29 cellular contexts compared by ENCODE assay signal in genomic region chr3:170059447-170059846, GRCh38.
"Had no signal": no experiment of that assay in that cellular context is flagged by ENCODE, and none has a peak within 500 bp of the region (broad histone marks: within the 10 kb centered on the region; RNA-seq: fewer than 3 reads in every experiment).

No MANE protein-coding gene starts in this region.

- H3K36me3 ChIP-seq: gastrocnemius medialis, pancreas, right lobe of liver, thoracic aorta, tibial nerve, upper lobe of left lung had no signal

- H3K4me1 Mint-ChIP-seq: neural crest cell had no signal

- H3K4me3 Mint-ChIP-seq: dendritic cell treated with granulocyte-macrophage colony-stimulating factor and Interleukin-4, amounts not matched to agents 40 ng/mL and 50 ng/mL, for 4 days; endodermal cell; memory B cell; naive B cell; neural crest cell; stimulated activated naive B cell treated with anti-CD40 and anti-IgM and Interleukin-4, amounts not matched to agents 10 μg/mL and 1 μg/mL and 100 μg/mL, for 72 hours; stimulated activated naive CD8-positive, alpha-beta T cell treated with anti-CD3 and anti-CD28 coated beads, Interleukin-15, Interleukin-2, amounts not matched to agents 100 ng/mL and 50 ng/mL, for 24 hours had no signal

- H3K9me3 ChIP-seq: gastrocnemius medialis, mucosa of descending colon, neutrophil, pancreas, right lobe of liver, thoracic aorta, upper lobe of left lung had no signal

- H3K4me3 ChIP-seq: gastrocnemius medialis, lung, mucosa of descending colon, pancreas, right lobe of liver, thoracic aorta, tibial nerve, upper lobe of left lung had no signal

- H3K27ac Mint-ChIP-seq: dendritic cell treated with granulocyte-macrophage colony-stimulating factor and Interleukin-4, amounts not matched to agents 40 ng/mL and 50 ng/mL, for 4 days; endodermal cell; memory B cell; stimulated activated naive B cell treated with anti-CD40 and anti-IgM and Interleukin-4, amounts not matched to agents 10 μg/mL and 1 μg/mL and 100 μg/mL, for 72 hours; stimulated activated naive CD8-positive, alpha-beta T cell treated with anti-CD3 and anti-CD28 coated beads, Interleukin-15, Interleukin-2, amounts not matched to agents 100 ng/mL and 50 ng/mL, for 24 hours had no signal

- H3K27me3 ChIP-seq: gastrocnemius medialis, neutrophil, pancreas, right lobe of liver, tibial nerve, upper lobe of left lung had no signal

- H3K27me3 Mint-ChIP-seq: dendritic cell treated with granulocyte-macrophage colony-stimulating factor and Interleukin-4, amounts not matched to agents 40 ng/mL and 50 ng/mL, for 4 days; memory B cell; naive B cell; natural killer cell treated with Interleukin-12 subunit alpha and Interleukin-12 subunit beta and Interleukin-15 and Interleukin-18, amount 100 ng/mL, for 72 hours; progenitor cell of endocrine pancreas; stimulated activated naive B cell treated with anti-CD40 and anti-IgM and Interleukin-4, amounts not matched to agents 10 μg/mL and 1 μg/mL and 100 μg/mL, for 72 hours; stimulated activated naive CD8-positive, alpha-beta T cell treated with anti-CD3 and anti-CD28 coated beads, Interleukin-15, Interleukin-2, amounts not matched to agents 100 ng/mL and 50 ng/mL, for 24 hours had no signal

- H3K27ac ChIP-seq: epithelial cell of prostate, gastrocnemius medialis, neutrophil, pancreas, right lobe of liver, thoracic aorta, tibial nerve, upper lobe of left lung had no signal

- H3K9me3 Mint-ChIP-seq: memory B cell; naive B cell; natural killer cell treated with Interleukin-12 subunit alpha and Interleukin-12 subunit beta and Interleukin-15 and Interleukin-18, amount 100 ng/mL, for 72 hours; neural crest cell; stimulated activated naive CD8-positive, alpha-beta T cell treated with anti-CD3 and anti-CD28 coated beads, Interleukin-15, Interleukin-2, amounts not matched to agents 100 ng/mL and 50 ng/mL, for 24 hours had no signal

- DNase-seq: effector CD8-positive, alpha-beta T cell; endodermal cell; foreskin fibroblast; gastrocnemius medialis; head of caudate nucleus; kidney; mucosa of descending colon; naive B cell; pancreas; right lobe of liver; small intestine; stimulated activated CD4-positive, alpha-beta T cell treated with anti-CD3 and anti-CD28 coated beads, Interleukin-15, amount 100 ng/mL, for 24 hours; stimulated activated CD4-positive, alpha-beta T cell treated with anti-CD3 and anti-CD28 coated beads, Interleukin-2, amount 100 ng/mL, for 48 hours; stimulated activated naive B cell treated with anti-CD40 and anti-IgM and Interleukin-4, amounts not matched to agents 10 μg/mL and 1 μg/mL and 100 μg/mL, for 72 hours; upper lobe of left lung had no signal

- H3K4me1 ChIP-seq: gastrocnemius medialis, right lobe of liver, tibial nerve had no signal

- H3K36me3 Mint-ChIP-seq: natural killer cell treated with Interleukin-12 subunit alpha and Interleukin-12 subunit beta and Interleukin-15 and Interleukin-18, amount 100 ng/mL, for 72 hours had no signal

- FAIRE-seq: kidney, pancreas, small intestine, urothelium cell line had no signal

- ATAC-seq: esophagus mucosa; gastrocnemius medialis; left lobe of liver; mucosa of descending colon; natural killer cell treated with Interleukin-12 subunit alpha and Interleukin-12 subunit beta and Interleukin-15 and Interleukin-18, amount 100 ng/mL, for 72 hours; pancreas; right lobe of liver; stimulated activated naive B cell treated with anti-CD40 and anti-IgM and Interleukin-4, amounts not matched to agents 10 μg/mL and 1 μg/mL and 100 μg/mL, for 72 hours had no signal
